ENCODE assay signal across 9 cellular contexts in genomic region chr12:91111366-91112321, GRCh38. TPM values are rescaled to one million over a fixed set of nuclear protein-coding genes. Genes with fewer than 3 reads are reported as not detected.
A peak's percentile ranks its signal among the peaks of the same experiment; 100 is the strongest.
DNase-seq lines count a peak whose midpoint lies in the region; ATAC-seq and TF ChIP-seq lines count a peak whose summit lies in the region.
"Had no signal": no experiment of that assay in that cellular context is flagged by ENCODE, and none has a peak within 500 bp of the region (broad histone marks: within the 10 kb centered on the region; RNA-seq: fewer than 3 reads in every experiment).

TSS of gene LUM (minus strand) at chr12:91111494. CDS start at chr12:91108979, 2,515 bp downstream.

- H3K9me3 Mint-ChIP-seq in Caco-2 (ENCODE audit: unreplicated experiment), result no peaks in the 10 kb centered on the region
- no peaks in the 10 kb centered on the region for H3K9me3 Mint-ChIP-seq in activated CD4-positive, alpha-beta T cell treated with anti-CD3 and anti-CD28 coated beads, Interleukin-2, amount 10 ng/mL, durations not matched to agents 7 days and 5 days

- H3K4me3 Mint-ChIP-seq in Caco-2 (ENCODE audit: unreplicated experiment), result peak within 1 kb of the TSS; percentile 52
- H3K4me3 Mint-ChIP-seq in activated CD4-positive, alpha-beta T cell treated with anti-CD3 and anti-CD28 coated beads, Interleukin-2, amount 10 ng/mL, durations not matched to agents 7 days and 5 days, result no peak within 1 kb of the TSS

- H3K36me3 ChIP-seq in Caco-2 (ENCODE audit: control insufficient read depth, insufficient read depth, low read length) (no peaks in the 10 kb centered on the region), SK-N-MC (ENCODE audit: insufficient read depth, low read length) (peaks cover 8% of the 10 kb centered on the region; the same call in 1 of the 2 replicates), cardiac muscle cell (no peaks in the 10 kb centered on the region)

- DNase-seq in Caco-2 (peak in 1 of 2 experiments; percentile 7), SK-N-MC (ENCODE audit: low read depth, low spot score) (peak; percentile 56), cardiac muscle cell (ENCODE audit: low read depth in 1 of 2, low spot score in 1 of 2) (peak; percentile 35 to 73), posterior vena cava (ENCODE audit: low spot score) (no peak), kidney glomerular epithelial cell (lab: John Stamatoyannopoulos, UW) (no peak), NCI-H1694 (lab: John Stamatoyannopoulos, UW) (no peak)
- DNase-seq in activated CD4-positive, alpha-beta T cell treated with anti-CD3 and anti-CD28 coated beads, Interleukin-2, amount 10 ng/mL, durations not matched to agents 7 days and 5 days, result no peak
- DNase-seq: DND-41 had no signal

- peak within 1 kb of the TSS; percentile 92 for H3K27ac ChIP-seq in SK-N-MC
- H3K27ac ChIP-seq in cardiac muscle cell, result no peak within 1 kb of the TSS

- H3K4me1 Mint-ChIP-seq in Caco-2 (ENCODE audit: low read depth, unreplicated experiment), result peaks cover 13% of the 10 kb centered on the region
- no peaks in the 10 kb centered on the region for H3K4me1 Mint-ChIP-seq in activated CD4-positive, alpha-beta T cell treated with anti-CD3 and anti-CD28 coated beads, Interleukin-2, amount 10 ng/mL, durations not matched to agents 7 days and 5 days

- no peaks in the 10 kb centered on the region for H3K27me3 ChIP-seq in Caco-2 (replicated peaks; ENCODE audit: control insufficient read depth, insufficient read depth, low read length)
- H3K27me3 ChIP-seq in cardiac muscle cell, result no peaks in the 10 kb centered on the region

- no TSS peak for BruUV-seq in Caco-2 (replicated peaks; lab: Mats Ljungman, UMichigan)

- peak within 1 kb of the TSS; percentile 63 for H3K27ac Mint-ChIP-seq in Caco-2 (ENCODE audit: unreplicated experiment)
- no peak within 1 kb of the TSS for H3K27ac Mint-ChIP-seq in activated CD4-positive, alpha-beta T cell treated with anti-CD3 and anti-CD28 coated beads, Interleukin-2, amount 10 ng/mL, durations not matched to agents 7 days and 5 days

- no peak for ATAC-seq in GM18868 (IDR thresholded peaks at IDR 0.05; ENCODE audit: unreplicated experiment)

- CTCF ChIA-PET in Caco-2 (lab: Charles Lee), result interaction anchor here (1.0 kb wide), 2 partner anchors 134 to 244 kb away, joined by 3 read pairs; no protein-coding TSS in a partner anchor
- CTCF ChIA-PET in activated CD4-positive, alpha-beta T cell treated with anti-CD3 and anti-CD28 coated beads, Interleukin-2, amount 10 ng/mL, durations not matched to agents 7 days and 5 days (lab: Charles Lee), result no interaction called here

- TF ChIP-seq CTCF in Caco-2 (IDR thresholded peaks at IDR 0.05; ENCODE audit: insufficient read depth in 1 of 2, low read depth in 1 of 2, low read length in 1 of 2, severe bottlenecking in 1 of 2, unreplicated experiment in 1 of 2) (no peak), cardiac muscle cell (IDR thresholded peaks at IDR 0.05; ENCODE audit: low read depth, low read length) (no peak)

- no peaks in the 10 kb centered on the region for H3K36me3 Mint-ChIP-seq in Caco-2 (ENCODE audit: insufficient read depth, unreplicated experiment)
- H3K36me3 Mint-ChIP-seq in activated CD4-positive, alpha-beta T cell treated with anti-CD3 and anti-CD28 coated beads, Interleukin-2, amount 10 ng/mL, durations not matched to agents 7 days and 5 days (ENCODE audit: low read depth), result no peaks in the 10 kb centered on the region

- no peaks in the 10 kb centered on the region for H3K27me3 Mint-ChIP-seq in Caco-2 (ENCODE audit: insufficient read depth, unreplicated experiment)
- H3K27me3 Mint-ChIP-seq in activated CD4-positive, alpha-beta T cell treated with anti-CD3 and anti-CD28 coated beads, Interleukin-2, amount 10 ng/mL, durations not matched to agents 7 days and 5 days, result no peaks in the 10 kb centered on the region

- H3K9ac ChIP-seq in SK-N-MC (ENCODE audit: insufficient read length), result peak within 1 kb of the TSS; percentile 74

- intact Hi-C loops in Caco-2 (cut with micrococcal nuclease; ENCODE audit: unreplicated experiment) (loop anchor here (1.0 kb wide), 1 partner anchor 33 kb away; no protein-coding TSS in a partner anchor), posterior vena cava (cut with DNase I) (no loop called here)

- H3K4me1 ChIP-seq in Caco-2, result peaks cover 11% of the 10 kb centered on the region; the same call in 1 of the 2 replicates
- H3K4me1 ChIP-seq in cardiac muscle cell (ENCODE audit: low read depth), result no peaks in the 10 kb centered on the region

- POLR2A ChIA-PET in Caco-2 (lab: Charles Lee), result interaction anchor here (0.6 kb wide), 1 partner anchor 108 kb away, joined by 4 read pairs; no protein-coding TSS in a partner anchor
- POLR2A ChIA-PET in activated CD4-positive, alpha-beta T cell treated with anti-CD3 and anti-CD28 coated beads, Interleukin-2, amount 10 ng/mL, durations not matched to agents 7 days and 5 days (lab: Charles Lee), result no interaction called here

- H3K4me3 ChIP-seq in Caco-2 (ENCODE audit: low read depth, low read length) (no peak within 1 kb of the TSS), SK-N-MC (peak within 1 kb of the TSS; percentile 77), cardiac muscle cell (no peak within 1 kb of the TSS)

- H3K9me3 ChIP-seq in Caco-2 (no peaks in the 10 kb centered on the region), SK-N-MC (ENCODE audit: low read depth, low read length) (no peaks in the 10 kb centered on the region), cardiac muscle cell (ENCODE audit: low read depth) (no peaks in the 10 kb centered on the region)

RNA-seq across cellular contexts. Expression of gene LUM, which starts in this region (rescaled TPM):
- 4.5 and 7.0 TPM in 2 replicates for total RNA-seq in Caco-2 (2022)
- 2.3 and 2.5 TPM in 2 replicates for total RNA-seq in cardiac muscle cell
- 3.5 and 12.7 TPM in 2 replicates for polyA plus RNA-seq in cardiac muscle cell
- total RNA-seq in posterior vena cava, result 100 to 1,000 TPM; 361 to 654 TPM
- total RNA-seq in activated CD4-positive, alpha-beta T cell treated with anti-CD3 and anti-CD28 coated beads, Interleukin-2, amount 10 ng/mL, durations not matched to agents 7 days and 5 days, result not detected

Comparison
In these comparisons a context has a peak if more than half of its experiments do, and no peak if none do; other contexts are left out.
1. RNA of gene LUM (total RNA-seq): 361 to 654 TPM in posterior vena cava; 4.5 to 7.0 TPM in Caco-2, 2.3 to 2.5 TPM in cardiac muscle cell and not detected in activated CD4-positive, alpha-beta T cell treated with anti-CD3 and anti-CD28 coated beads, Interleukin-2, amount 10 ng/mL, durations not matched to agents 7 days and 5 days; every median in the first group is over 10 times any median in the second.
2. DNase-seq: peak in SK-N-MC (single experiment) and cardiac muscle cell (2 of 2); none in posterior vena cava (single experiment), activated CD4-positive, alpha-beta T cell treated with anti-CD3 and anti-CD28 coated beads, Interleukin-2, amount 10 ng/mL, durations not matched to agents 7 days and 5 days (single experiment), kidney glomerular epithelial cell (single experiment) and NCI-H1694 (single experiment).